1 cellular context compared by ENCODE assay signal in genomic region chr20:3135507-3136070, GRCh38.
TF ChIP-seq lines count a peak whose summit lies in the region.

No MANE protein-coding gene starts in this region.

TF ChIP-seq in HCT116, 20 proteins besides CTCF, POLR2A, EP300 and RAD21 (continued from another document):
- TF ChIP-seq TCF7L2 (IDR thresholded peaks at IDR 0.05; ENCODE audit: borderline replicate concordance, extremely low read depth, insufficient read depth, insufficient read length) (no peak), CBX3 (IDR thresholded peaks at IDR 0.05; ENCODE audit: low read depth) (no peak)
